ENCODE assay signal across 14 cellular contexts in the genomic region with DNA sequence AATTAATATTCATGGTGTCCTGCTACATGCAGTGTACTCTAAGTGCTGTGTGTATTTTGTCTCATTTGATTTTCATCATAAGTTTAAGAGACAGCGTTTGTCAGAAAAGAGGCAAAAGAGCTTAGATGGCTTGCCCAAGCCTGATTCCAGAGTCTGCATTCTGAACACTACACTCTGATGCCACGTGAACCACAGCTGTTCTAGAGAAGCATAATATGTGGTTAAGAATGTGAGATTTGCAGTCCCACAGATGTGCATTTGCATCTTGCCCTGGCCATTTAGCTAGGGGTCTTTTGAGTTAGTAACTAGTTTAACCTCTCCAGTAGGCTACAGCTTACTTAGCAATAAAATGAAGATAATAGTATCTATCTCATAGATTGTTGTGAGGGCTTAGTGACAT.
DNase-seq lines count a peak whose midpoint lies in the region; ATAC-seq and TF ChIP-seq lines count a peak whose summit lies in the region.
"Had no signal": no experiment of that assay in that cellular context is flagged by ENCODE, and none has a peak within 500 bp of the region (broad histone marks: within the 10 kb centered on the region; RNA-seq: fewer than 3 reads in every experiment).

No MANE protein-coding gene starts in this region.

- no peak overlapping the region for H2AFZ ChIP-seq in OCI-LY1 (ENCODE audit: low read length)

- peaks cover 4% of the 10 kb centered on the region for H3F3A ChIP-seq in OCI-LY1 (ENCODE audit: insufficient read depth, low read length)

- H3K9ac ChIP-seq in OCI-LY1 (ENCODE audit: low read length) = peak overlapping the region; percentile 69

- H4K20me1 ChIP-seq in OCI-LY1 (ENCODE audit: insufficient read depth, low read length) = no peaks in the 10 kb centered on the region

- H3K4me2 ChIP-seq in OCI-LY1 (ENCODE audit: low read length) = peak overlapping the region; percentile 59

- peak; percentile 48 for DNase-seq in AG08395 (ENCODE audit: low spot score)
- no peak for DNase-seq in activated CD4-positive, alpha-beta T cell treated with anti-CD3 and anti-CD28 coated beads for 48 hours
- no peak for DNase-seq in activated CD4-positive, CD25-positive, alpha-beta regulatory T cell treated with anti-CD3 and anti-CD28 coated beads, Interleukin-2, amount 50 U/mL, for 72 hours
- DNase-seq in LoVo (ENCODE audit: low spot score) = no peak
- DNase-seq in foreskin melanocyte = no peak
- DNase-seq: ACHN; activated CD4-positive, alpha-beta T cell treated with anti-CD3 and anti-CD28 coated beads for 1 hour; activated effector memory CD4-positive, alpha-beta T cell treated with Interleukin-2 at 50 U/mL for 16 hours; DMS79; left ventricle myocardium inferior; nucleus accumbens had no signal

- no peaks in the 10 kb centered on the region for H3K27me3 ChIP-seq in OCI-LY1 (ENCODE audit: insufficient read depth, low read length)

- peak overlapping the region; percentile 26 for H3K4me3 ChIP-seq in OCI-LY1 (ENCODE audit: low read depth, low read length, poor library complexity, severe bottlenecking)
- H3K4me3 ChIP-seq: left ventricle myocardium inferior had no signal

- no peaks in the 10 kb centered on the region for H3K79me2 ChIP-seq in OCI-LY1 (ENCODE audit: insufficient read depth, low read length)

- no peaks in the 10 kb centered on the region for H3K9me2 ChIP-seq in OCI-LY1 (ENCODE audit: low read depth, low read length)

- H3K9me3 ChIP-seq in OCI-LY1 (ENCODE audit: low read length) = no peaks in the 10 kb centered on the region
- H3K9me3 ChIP-seq: left ventricle myocardium inferior had no signal

- H3K36me3 ChIP-seq in OCI-LY1 (ENCODE audit: insufficient read depth, low read length) = no peaks in the 10 kb centered on the region
- H3K36me3 ChIP-seq: left ventricle myocardium inferior had no signal

- ATAC-seq in GM19025 (IDR thresholded peaks at IDR 0.05; ENCODE audit: low read depth, unreplicated experiment) (peak; percentile 81), HG02938 (IDR thresholded peaks at IDR 0.05; ENCODE audit: unreplicated experiment) (peak; percentile 70)

- peak overlapping the region; percentile 100 for H3K27ac ChIP-seq in OCI-LY1 (ENCODE audit: low read depth, low read length, poor library complexity, severe bottlenecking)

- peaks cover 61% of the 10 kb centered on the region for H3K4me1 ChIP-seq in OCI-LY1 (ENCODE audit: insufficient read depth, low read length, severe bottlenecking)

- TF ChIP-seq CTCF in OCI-LY1 (IDR thresholded peaks at IDR 0.05; ENCODE audit: low read length) = no peak
